ENCODE assay signal across 1 cellular context in the genomic region with DNA sequence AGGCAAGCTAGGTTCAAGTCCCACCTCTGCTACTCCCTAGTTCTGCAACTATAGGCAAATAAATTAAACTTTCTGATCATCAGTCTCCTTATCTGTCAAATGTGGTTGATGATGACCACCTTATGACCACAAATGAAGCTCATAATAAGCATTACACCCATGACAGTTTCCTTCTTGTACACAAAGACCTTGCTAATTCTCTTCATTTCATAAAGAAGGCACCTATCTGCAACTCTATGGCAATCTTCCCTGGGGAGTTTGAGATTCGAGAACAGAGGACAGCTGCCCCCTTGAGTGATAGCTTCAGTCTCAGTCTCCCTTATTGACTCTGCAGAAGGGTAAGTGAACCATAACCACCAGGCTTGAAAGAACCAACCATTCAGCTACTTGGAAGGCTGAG.
TF ChIP-seq lines count a peak whose summit lies in the region.

No MANE protein-coding gene starts in this region.

TF ChIP-seq in GM12878, 131 proteins besides CTCF, POLR2A, EP300 and RAD21 (continued from another document):
- TF ChIP-seq BHLHE40 (IDR thresholded peaks at IDR 0.05; ENCODE audit: borderline replicate concordance in 1 of 2, low read depth in 2 of 2, low read length in 1 of 2) (no peak; a peak in 1 of 4 replicates), RBBP5 (conservative IDR thresholded peaks at IDR 0.05) (no peak), TCF3 (IDR thresholded peaks at IDR 0.05; ENCODE audit: borderline replicate concordance, insufficient read depth, low read depth, low read length) (no peak), IKZF1 (conservative IDR thresholded peaks at IDR 0.05) (no peak), POLR2AphosphoS5 (IDR thresholded peaks at IDR 0.05; ENCODE audit: low read length) (no peak), BMI1 (IDR thresholded peaks at IDR 0.05; ENCODE audit: borderline replicate concordance) (no peak), PAX5 (IDR thresholded peaks at IDR 0.05; ENCODE audit: borderline replicate concordance, low read depth, low read length) (no peak), MTA2 (IDR thresholded peaks at IDR 0.05; ENCODE audit: low read depth) (peak; percentile 98), PML (IDR thresholded peaks at IDR 0.05; ENCODE audit: low read length) (no peak), CREB1 (IDR thresholded peaks at IDR 0.05; ENCODE audit: low read depth) (no peak), NFIC (IDR thresholded peaks at IDR 0.05; ENCODE audit: low read depth, low read length) (no peak)
